Comparison of ENCODE assay signal across 8 cellular contexts in genomic region chr6:137697267-137697938, GRCh38.
DNase-seq lines count a peak whose midpoint lies in the region; ATAC-seq and TF ChIP-seq lines count a peak whose summit lies in the region.

No MANE protein-coding gene starts in this region.

- no peak overlapping the region for H3K4me3 Mint-ChIP-seq in activated T-helper 2 cell treated with anti-CD3 and anti-CD28 coated beads, Interferon-gamma antibody, Interleukin-2, Interleukin-4, amounts not matched to agents 10 μg/mL and 5 μg/mL and 100 μg/mL, durations not matched to agents 14 hours and 24 hours and 36 hours (ENCODE audit: low read depth)

- no peaks in the 10 kb centered on the region for H3K36me3 ChIP-seq in MM.1S (replicated peaks; ENCODE audit: insufficient read depth, low read length)
- H3K36me3 ChIP-seq in tibial nerve: no peaks in the 10 kb centered on the region

- H3K9me2 ChIP-seq in MM.1S (replicated peaks; ENCODE audit: insufficient read depth, low read length): no peaks in the 10 kb centered on the region

- no peak overlapping the region for H3K27ac ChIP-seq in MM.1S (ENCODE audit: low read length)
- peak overlapping the region in 3 of 4 donors; percentile 28 to 65 (median 36) for H3K27ac ChIP-seq in tibial nerve

- no peak overlapping the region for H3K27ac Mint-ChIP-seq in activated T-helper 2 cell treated with anti-CD3 and anti-CD28 coated beads, Interferon-gamma antibody, Interleukin-2, Interleukin-4, amounts not matched to agents 10 μg/mL and 5 μg/mL and 100 μg/mL, durations not matched to agents 14 hours and 24 hours and 36 hours

- peak; percentile 75 for ATAC-seq in GM21390 (IDR thresholded peaks at IDR 0.05; ENCODE audit: unreplicated experiment)

- H3K27me3 ChIP-seq in MM.1S (replicated peaks; ENCODE audit: insufficient read depth, low read length) (no peaks in the 10 kb centered on the region), tibial nerve (no peaks in the 10 kb centered on the region)

- intact Hi-C loops in activated T-helper 2 cell treated with anti-CD3 and anti-CD28 coated beads, Interferon-gamma antibody, Interleukin-2, Interleukin-4, amounts not matched to agents 10 μg/mL and 5 μg/mL and 100 μg/mL, durations not matched to agents 14 hours and 24 hours and 36 hours (cut with micrococcal nuclease): no loop called here

- H3K27me3 Mint-ChIP-seq in activated T-helper 2 cell treated with anti-CD3 and anti-CD28 coated beads, Interferon-gamma antibody, Interleukin-2, Interleukin-4, amounts not matched to agents 10 μg/mL and 5 μg/mL and 100 μg/mL, durations not matched to agents 14 hours and 24 hours and 36 hours (ENCODE audit: low read depth): no peaks in the 10 kb centered on the region

- no peaks in the 10 kb centered on the region for H3K9me3 Mint-ChIP-seq in activated T-helper 2 cell treated with anti-CD3 and anti-CD28 coated beads, Interferon-gamma antibody, Interleukin-2, Interleukin-4, amounts not matched to agents 10 μg/mL and 5 μg/mL and 100 μg/mL, durations not matched to agents 14 hours and 24 hours and 36 hours

- TF ChIP-seq CTCF in MM.1S (IDR thresholded peaks at IDR 0.05; ENCODE audit: low read length): peak; percentile 54
- no peak for TF ChIP-seq CTCF in foreskin fibroblast (IDR thresholded peaks at IDR 0.05; ENCODE audit: low read depth, low read length)
- TF ChIP-seq CTCF in tibial nerve (IDR thresholded peaks at IDR 0.05): no peak

- peaks cover 14% of the 10 kb centered on the region for H3F3A ChIP-seq in MM.1S (ENCODE audit: insufficient read depth, low read length)

- H3K4me1 ChIP-seq in MM.1S (ENCODE audit: low read length): peaks cover 26% of the 10 kb centered on the region
- H3K4me1 ChIP-seq in tibial nerve: peaks cover 0 to 45% (median 7%) of the 10 kb centered on the region in 4 donors

- H2AFZ ChIP-seq in MM.1S (ENCODE audit: low read length): no peak overlapping the region

- DNase-seq in DMS53 treated with DMSO at 0.1 percent for 48 hours (lab: John Stamatoyannopoulos, UW; ENCODE audit: unreplicated experiment) (peak; percentile 5), MM.1S (peak; percentile 36), foreskin fibroblast (peak; percentile 63 to 74), tibial nerve (ENCODE audit: low spot score in 2 of 2) (no peak), NCI-H1930 (lab: John Stamatoyannopoulos, UW) (no peak), NCI-H1048 (lab: John Stamatoyannopoulos, UW) (no peak)
- no peak for DNase-seq in activated T-helper 2 cell treated with anti-CD3 and anti-CD28 coated beads, Interferon-gamma antibody, Interleukin-2, Interleukin-4, amounts not matched to agents 10 μg/mL and 5 μg/mL and 100 μg/mL, durations not matched to agents 14 hours and 24 hours and 36 hours (ENCODE audit: low spot score)

- no peak overlapping the region for H3K4me2 ChIP-seq in MM.1S (ENCODE audit: low read depth, low read length)

- H3K9ac ChIP-seq in MM.1S (ENCODE audit: low read length): no peak overlapping the region

- 16 to 42% methylated on average over 2 of the region's 2 CpGs for WGBS in tibial nerve, 2 donors

- no peaks in the 10 kb centered on the region for H4K20me1 ChIP-seq in MM.1S (ENCODE audit: insufficient read depth, low read length)

- TF ChIP-seq POLR2A in tibial nerve (IDR thresholded peaks at IDR 0.05): no peak

- no peaks in the 10 kb centered on the region for H3K79me2 ChIP-seq in MM.1S (ENCODE audit: low read length)

- peaks cover 2% of the 10 kb centered on the region for H3K36me3 Mint-ChIP-seq in activated T-helper 2 cell treated with anti-CD3 and anti-CD28 coated beads, Interferon-gamma antibody, Interleukin-2, Interleukin-4, amounts not matched to agents 10 μg/mL and 5 μg/mL and 100 μg/mL, durations not matched to agents 14 hours and 24 hours and 36 hours (ENCODE audit: low read depth)

- no peak overlapping the region for H3K4me3 ChIP-seq in MM.1S (ENCODE audit: low read length)
- H3K4me3 ChIP-seq in foreskin fibroblast (ENCODE audit: low read depth in 1 of 2, low read length in 2 of 2): no peak overlapping the region
- H3K4me3 ChIP-seq in tibial nerve: no peak overlapping the region

- H3K4me1 Mint-ChIP-seq in activated T-helper 2 cell treated with anti-CD3 and anti-CD28 coated beads, Interferon-gamma antibody, Interleukin-2, Interleukin-4, amounts not matched to agents 10 μg/mL and 5 μg/mL and 100 μg/mL, durations not matched to agents 14 hours and 24 hours and 36 hours (ENCODE audit: low read depth): peaks cover 50% of the 10 kb centered on the region

- no peaks in the 10 kb centered on the region for H3K9me3 ChIP-seq in MM.1S (replicated peaks; ENCODE audit: insufficient read depth, low read length)
- H3K9me3 ChIP-seq in tibial nerve: no peaks in the 10 kb centered on the region

- TF ChIP-seq EP300 in tibial nerve (IDR thresholded peaks at IDR 0.05): no peak

Comparison
In these comparisons a context has a peak if more than half of its experiments do, and no peak if none do; other contexts are left out.
1. DNase-seq: peak in DMS53 treated with DMSO at 0.1 percent for 48 hours (single experiment), MM.1S (single experiment) and foreskin fibroblast (2 of 2); none in tibial nerve (0 of 2), NCI-H1930 (0 of 2), activated T-helper 2 cell treated with anti-CD3 and anti-CD28 coated beads, Interferon-gamma antibody, Interleukin-2, Interleukin-4, amounts not matched to agents 10 μg/mL and 5 μg/mL and 100 μg/mL, durations not matched to agents 14 hours and 24 hours and 36 hours (single experiment) and NCI-H1048 (single experiment).